In genomic region chr12:95506707-95507523, GRCh38 we compare ENCODE assay signal across 28 cellular contexts. TPM values are rescaled to one million over a fixed set of nuclear protein-coding genes. Genes with fewer than 3 reads are reported as not detected.
DNase-seq lines count a peak whose midpoint lies in the region; ATAC-seq and TF ChIP-seq lines count a peak whose summit lies in the region.
"Had no signal": no experiment of that assay in that cellular context is flagged by ENCODE, and none has a peak within 500 bp of the region (broad histone marks: within the 10 kb centered on the region; RNA-seq: fewer than 3 reads in every experiment).

No MANE protein-coding gene starts in this region.

- TF ChIP-seq RAD21 in IMR-90 (IDR thresholded peaks at IDR 0.05; ENCODE audit: low read length) = no peak

- no peak overlapping the region for H3K23ac ChIP-seq in IMR-90 (ENCODE audit: low read depth, low read length)

- H3K9ac ChIP-seq in IMR-90 (ENCODE audit: low read depth, low read length) = no peak overlapping the region

- H3K4me2 ChIP-seq in IMR-90 (ENCODE audit: low read depth, low read length) = no peak overlapping the region

- H3K27ac Mint-ChIP-seq in CD4-positive, CD25-positive, alpha-beta regulatory T cell = peak overlapping the region in 2 of 3 donors; percentile 47 to 68
- H3K27ac Mint-ChIP-seq in chondrocyte (ENCODE audit: unreplicated experiment) = peak overlapping the region; percentile 62
- H3K27ac Mint-ChIP-seq: endodermal cell, nephron had no signal

- dilution Hi-C loops in IMR-90 (cut with HindIII; ENCODE audit: low sequenced_read_pairs, unreplicated experiment) = no loop called here

- H2AFZ ChIP-seq in IMR-90 (replicated peaks; ENCODE audit: low read length, poor library complexity) = no peak overlapping the region

- H3K56ac ChIP-seq in IMR-90 (ENCODE audit: extremely low read depth, insufficient read depth, low read length) = no peak overlapping the region

- H3K36me3 ChIP-seq in CD4-positive, CD25-positive, alpha-beta regulatory T cell (ENCODE audit: control insufficient read depth, insufficient read depth, low read length) = peaks cover 77% of the 10 kb centered on the region
- peaks cover 50% of the 10 kb centered on the region for H3K36me3 ChIP-seq in IMR-90 (ENCODE audit: control insufficient read depth, insufficient read depth, low read length)
- H3K36me3 ChIP-seq in lower lobe of right lung = peaks cover 85% of the 10 kb centered on the region
- peaks cover 0 to 98% (median 58%) of the 10 kb centered on the region in 9 donors for H3K36me3 ChIP-seq in heart right ventricle

- H4K91ac ChIP-seq in IMR-90 (ENCODE audit: insufficient read depth, low read depth, low read length) = no peak overlapping the region

- H3K4me3 Mint-ChIP-seq in CD4-positive, CD25-positive, alpha-beta regulatory T cell = no peak overlapping the region
- no peak overlapping the region for H3K4me3 Mint-ChIP-seq in chondrocyte (ENCODE audit: unreplicated experiment)
- H3K4me3 Mint-ChIP-seq: endodermal cell, H9, nephron had no signal

- no peaks in the 10 kb centered on the region for H3K4me1 ChIP-seq in CD4-positive, CD25-positive, alpha-beta regulatory T cell (ENCODE audit: control insufficient read depth, insufficient read depth, low read length, poor library complexity, severe bottlenecking)
- H3K4me1 ChIP-seq in IMR-90 (ENCODE audit: control insufficient read depth, insufficient read depth, low read length) (peaks cover 2% of the 10 kb centered on the region), lower lobe of right lung (peaks cover 22% of the 10 kb centered on the region), heart right ventricle (no peaks in the 10 kb centered on the region)

- in situ Hi-C loops in IMR-90 (cut with MboI; ENCODE audit: low sequenced_read_pairs) = no loop called here

- H4K5ac ChIP-seq in IMR-90 (ENCODE audit: low read depth, low read length) = no peak overlapping the region

- H2BK5ac ChIP-seq in IMR-90 (ENCODE audit: low read depth, low read length, poor library complexity, severe bottlenecking) = no peak overlapping the region

- no peak overlapping the region for H2BK120ac ChIP-seq in IMR-90 (ENCODE audit: low read depth, low read length)

- no peak overlapping the region for H3K4me3 ChIP-seq in CD4-positive, CD25-positive, alpha-beta regulatory T cell (ENCODE audit: low read depth, low read length)
- no peak overlapping the region for H3K4me3 ChIP-seq in IMR-90 (ENCODE audit: insufficient read depth, low read depth, low read length)
- H3K4me3 ChIP-seq in lower lobe of right lung = no peak overlapping the region
- H3K4me3 ChIP-seq in heart right ventricle = no peak overlapping the region
- H3K4me3 ChIP-seq: esophagus muscularis mucosa, gastroesophageal sphincter, lung had no signal

- H3K9me1 ChIP-seq in IMR-90 (ENCODE audit: insufficient read depth, low read length) = no peaks in the 10 kb centered on the region; the same call in none of the 2 replicates

- BruUV-seq in IMR-90 (replicated peaks; lab: Mats Ljungman, UMichigan) = no TSS peak

- H2BK15ac ChIP-seq in IMR-90 (ENCODE audit: low read depth, low read length) = no peak overlapping the region

- no peak for DNase-seq in CD4-positive, CD25-positive, alpha-beta regulatory T cell
- peak; percentile 7 for DNase-seq in IMR-90
- no peak for DNase-seq in chondrocyte (ENCODE audit: low spot score)
- DNase-seq in lower lobe of right lung = no peak
- no peak for DNase-seq in kidney glomerular epithelial cell (lab: John Stamatoyannopoulos, UW)
- DNase-seq in heart right ventricle = no peak
- DNase-seq in cortex of kidney (lab: John Stamatoyannopoulos, UW) = no peak
- DNase-seq in GM20000 (ENCODE audit: low spot score) = no peak
- DNase-seq: activated CD4-positive, alpha-beta T cell treated with anti-CD3 and anti-CD28 coated beads for 4 hours; activated naive CD4-positive, alpha-beta T cell treated with Interleukin-2 at 50 U/mL for 16 hours; DND-41; endodermal cell; H9; KG1; MV-4-11; NCI-H1694; NCI-H526 treated with DMSO at 0.1 percent for 48 hours; retina; SHP77; small intestine; stimulated activated CD4-positive, alpha-beta T cell treated with anti-CD3 and anti-CD28 coated beads, Interleukin-1b, Interleukin-23, amount 100 ng/mL, for 48 hours had no signal

- no peak overlapping the region for H2BK20ac ChIP-seq in IMR-90 (ENCODE audit: low read depth, low read length)

- no peak overlapping the region for H3K27ac ChIP-seq in CD4-positive, CD25-positive, alpha-beta regulatory T cell (ENCODE audit: insufficient read depth, low read length, poor library complexity, severe bottlenecking)
- no peak overlapping the region for H3K27ac ChIP-seq in IMR-90 (ENCODE audit: insufficient read depth, low read length)
- peak overlapping the region; percentile 15 for H3K27ac ChIP-seq in lower lobe of right lung
- H3K27ac ChIP-seq in heart right ventricle = no peak overlapping the region
- H3K27ac ChIP-seq: C4-2B, VCaP had no signal

- POLR2A ChIA-PET in IMR-90 (lab: Charles Lee; ENCODE audit: unreplicated experiment) = no interaction called here

- H3K27me3 Mint-ChIP-seq in CD4-positive, CD25-positive, alpha-beta regulatory T cell = no peaks in the 10 kb centered on the region
- no peaks in the 10 kb centered on the region for H3K27me3 Mint-ChIP-seq in chondrocyte (ENCODE audit: low read depth)

- H2AK5ac ChIP-seq in IMR-90 (ENCODE audit: low read depth, low read length) = no peak overlapping the region

- peaks cover 14 to 22% (median 17%) of the 10 kb centered on the region in 4 donors for H3K4me1 Mint-ChIP-seq in CD4-positive, CD25-positive, alpha-beta regulatory T cell
- no peaks in the 10 kb centered on the region for H3K4me1 Mint-ChIP-seq in chondrocyte (ENCODE audit: low read depth)
- H3K4me1 Mint-ChIP-seq: H9, nephron had no signal

- H3K9me3 Mint-ChIP-seq in CD4-positive, CD25-positive, alpha-beta regulatory T cell = peaks cover 0 to 3% (median 0%) of the 10 kb centered on the region in 7 donors
- no peaks in the 10 kb centered on the region for H3K9me3 Mint-ChIP-seq in chondrocyte (ENCODE audit: low read depth)
- H3K9me3 Mint-ChIP-seq: endodermal cell, H9, nephron had no signal

- ATAC-seq in CD4-positive, CD25-positive, alpha-beta regulatory T cell (ENCODE audit: low read depth in 2 of 2) = no peak
- ATAC-seq in IMR-90 (ENCODE audit: low read depth) (no peak), lower lobe of right lung (peak; percentile 44 to 73), heart right ventricle (no peak)
- ATAC-seq: gastroesophageal sphincter had no signal

- no peaks in the 10 kb centered on the region for H3K9me3 ChIP-seq in CD4-positive, CD25-positive, alpha-beta regulatory T cell (ENCODE audit: control insufficient read depth in 2 of 2, low read length in 2 of 2)
- H3K9me3 ChIP-seq in IMR-90 (ENCODE audit: control insufficient read depth, insufficient read depth, low read length) (no peaks in the 10 kb centered on the region), lower lobe of right lung (no peaks in the 10 kb centered on the region), heart right ventricle (no peaks in the 10 kb centered on the region)
- H3K9me3 ChIP-seq: esophagus muscularis mucosa, gastroesophageal sphincter had no signal

- H3K4ac ChIP-seq in IMR-90 (ENCODE audit: low read depth, low read length) = no peak overlapping the region

- intact Hi-C loops in IMR-90 (cut with micrococcal nuclease) = no loop called here
- intact Hi-C loops in lower lobe of right lung (cut with DNase I) = no loop called here
- intact Hi-C loops in heart right ventricle (cut with DNase I) = no loop called here

- no peak overlapping the region for H3K18ac ChIP-seq in IMR-90 (ENCODE audit: low read depth, low read length)

- H3K27me3 ChIP-seq in CD4-positive, CD25-positive, alpha-beta regulatory T cell (ENCODE audit: control insufficient read depth, insufficient read depth, low read length) = no peaks in the 10 kb centered on the region
- H3K27me3 ChIP-seq in IMR-90 (ENCODE audit: control insufficient read depth, insufficient read depth, low read length) (no peaks in the 10 kb centered on the region), lower lobe of right lung (ENCODE audit: low read depth) (no peaks in the 10 kb centered on the region), heart right ventricle (no peaks in the 10 kb centered on the region)
- H3K27me3 ChIP-seq: esophagus muscularis mucosa, gastroesophageal sphincter had no signal

- H3K79me1 ChIP-seq in IMR-90 (ENCODE audit: low read depth in 1 of 2, low read length in 2 of 2) = peaks cover 26 to 36% of the 10 kb centered on the region in 2 experiments

- TF ChIP-seq CTCF in IMR-90 (conservative IDR thresholded peaks at IDR 0.05; ENCODE audit: low read depth, low read length) (no peak), chondrocyte (IDR thresholded peaks at IDR 0.05) (no peak), lower lobe of right lung (IDR thresholded peaks at IDR 0.05) (no peak), heart right ventricle (IDR thresholded peaks at IDR 0.05) (no peak), GM20000 (IDR thresholded peaks at IDR 0.05; ENCODE audit: extremely low read depth, missing control alignments) (no peak)

- no peak overlapping the region for H4K8ac ChIP-seq in IMR-90 (ENCODE audit: low read depth in 2 of 2, low read length in 2 of 2)

- TF ChIP-seq POLR2A in IMR-90 (IDR thresholded peaks at IDR 0.05; ENCODE audit: low read depth, low read length) = no peak

- no peaks in the 10 kb centered on the region; the same call in 1 of the 2 replicates for H4K20me1 ChIP-seq in IMR-90 (ENCODE audit: insufficient read depth, low read length)

- H3K36me3 Mint-ChIP-seq in CD4-positive, CD25-positive, alpha-beta regulatory T cell = peaks cover 58% of the 10 kb centered on the region
- H3K36me3 Mint-ChIP-seq in chondrocyte (ENCODE audit: low read depth) = peaks cover 38% of the 10 kb centered on the region

- CTCF ChIA-PET in IMR-90 (lab: Yijun Ruan, JAX) = interaction anchor here (0.6 kb wide), 1 partner anchor 209 kb away, joined by 3 read pairs; no protein-coding TSS in a partner anchor

- H2AK9ac ChIP-seq in IMR-90 (replicated peaks; ENCODE audit: low read depth, low read length, poor library complexity) = no peak overlapping the region

- 92% methylated on average over 2 of the region's 10 CpGs; no CpG with 5 or more reads in 1 of the 2 experiments for WGBS in IMR-90 (ENCODE audit: extremely low coverage in 2 of 2, insufficient read length in 1 of 2), 2 experiments
- 91 to 97% methylated on average over 10 of the region's 10 CpGs for WGBS in heart right ventricle, 2 donors

- no peak overlapping the region for H3K14ac ChIP-seq in IMR-90 (replicated peaks; ENCODE audit: low read depth, low read length)

RNA-seq across cellular contexts. Expression of gene METAP2, which starts 33.0 kb away (rescaled TPM):
- 55.7 TPM for total RNA-seq in CD4-positive, CD25-positive, alpha-beta regulatory T cell
- 10 to 100 TPM; 33.9 to 42.0 (median 36.9) TPM for polyA plus RNA-seq in CD4-positive, CD25-positive, alpha-beta regulatory T cell
- total RNA-seq in IMR-90 (2012; rRNA removed) (72.9 and 108 TPM in 2 replicates), chondrocyte (63.3 to 75.5 TPM (median 73.0 TPM) in 3 replicates), lower lobe of right lung (54.0 TPM), heart right ventricle (10 to 100 TPM; 48.8 to 68.7 (median 58.4) TPM)
- polyA plus RNA-seq in IMR-90 (2012; rRNA removed) (51.7 and 62.5 TPM in 2 replicates), heart right ventricle (10 to 100 TPM; 41.3 to 86.4 TPM)
- 7.0 and 16.0 TPM in 2 replicates for polyA plus RNA-seq in IMR-90 (2012; cell fraction: cytosol; rRNA removed)
- polyA plus RNA-seq in IMR-90 (2012; cell fraction: nucleus; rRNA removed; ENCODE audit: low replicate concordance) = 2.1 and 22.5 TPM in 2 replicates

RNA-seq across cellular contexts. Expression of gene USP44, which starts 44.4 kb away (rescaled TPM):
- 1.4 TPM for total RNA-seq in CD4-positive, CD25-positive, alpha-beta regulatory T cell
- 1 to 10 TPM in 3 of 4 donors, under 1 TPM in 1; 0.86 to 2.9 (median 2.1) TPM for polyA plus RNA-seq in CD4-positive, CD25-positive, alpha-beta regulatory T cell
- 33.5 and 40.3 TPM in 2 replicates for total RNA-seq in IMR-90 (2012; rRNA removed)
- 10.3 and 13.0 TPM in 2 replicates for polyA plus RNA-seq in IMR-90 (2012; rRNA removed)
- polyA plus RNA-seq in IMR-90 (2012; cell fraction: cytosol; rRNA removed) = 5.0 and 5.1 TPM in 2 replicates
- polyA plus RNA-seq in IMR-90 (2012; cell fraction: nucleus; rRNA removed; ENCODE audit: low replicate concordance) = 6.5 and 43.3 TPM in 2 replicates
- total RNA-seq in chondrocyte = 0.18 TPM in 1 of 3 replicates, not detected in the others
- 17.8 TPM for total RNA-seq in lower lobe of right lung
- under 1 TPM in 9 of 10 donors, not detected in 1; 0.19 to 0.89 (median 0.31) TPM for total RNA-seq in heart right ventricle
- polyA plus RNA-seq in heart right ventricle = under 1 TPM; 0.06 to 0.73 TPM
- total RNA-seq: HT1080 had no signal

Comparison
In these comparisons a context has a peak if more than half of its experiments do, and no peak if none do; other contexts are left out.
1. ATAC-seq: peak in lower lobe of right lung (2 of 2); none in CD4-positive, CD25-positive, alpha-beta regulatory T cell (0 of 2), IMR-90 (single experiment) and heart right ventricle (0 of 8).